Comparison of ENCODE assay signal across 9 cellular contexts in the genomic region with DNA sequence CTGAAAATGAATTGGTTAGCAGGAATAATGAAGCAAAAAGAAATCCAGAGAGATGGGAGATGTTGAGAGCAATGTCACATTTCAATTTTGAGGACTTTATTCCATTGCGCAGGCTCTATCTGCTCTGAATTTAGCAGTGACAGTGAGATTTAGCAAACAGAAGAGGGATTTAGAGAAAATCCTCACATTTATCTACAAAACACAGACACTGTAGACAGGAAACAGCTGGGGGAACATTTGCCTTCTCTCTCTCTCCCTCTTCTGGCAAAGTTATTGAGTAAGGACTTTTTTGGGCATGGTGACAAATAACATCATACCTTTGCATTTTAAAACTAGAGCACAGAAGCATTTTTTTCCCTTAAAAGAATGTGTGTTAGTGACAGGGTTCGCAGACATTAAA. TPM values are rescaled to one million over a fixed set of nuclear protein-coding genes. Genes with fewer than 3 reads are reported as not detected.
A peak's percentile ranks its signal among the peaks of the same experiment; 100 is the strongest.
DNase-seq lines count a peak whose midpoint lies in the region; ATAC-seq, FAIRE-seq and TF ChIP-seq lines count a peak whose summit lies in the region.
"Had no signal": no experiment of that assay in that cellular context is flagged by ENCODE, and none has a peak within 500 bp of the region (broad histone marks: within the 10 kb centered on the region; RNA-seq: fewer than 3 reads in every experiment).

IGF1 (minus strand) TSS at position 163 of the 400 bp plus-strand sequence. CDS start 182 bp downstream, outside the sequence.

- POLR2A ChIA-PET in T-cell (lab: Charles Lee) = no interaction called here

- CTCF ChIA-PET in T-cell (lab: Charles Lee) = no interaction called here

- no peak within 1 kb of the TSS for H3K56ac ChIP-seq in mesendoderm (ENCODE audit: low read length)

- no peak within 1 kb of the TSS for H3K4me2 ChIP-seq in mesendoderm (ENCODE audit: low read length)

- no peak within 1 kb of the TSS for H2AK5ac ChIP-seq in mesendoderm (ENCODE audit: low read length)

- no peak within 1 kb of the TSS for H4K8ac ChIP-seq in mesendoderm (ENCODE audit: low read depth, low read length)

- H3K4me1 ChIP-seq in mesendoderm (ENCODE audit: control insufficient read depth, low read depth, low read length) (peaks cover 6% of the 10 kb centered on the region), aorta (ENCODE audit: control insufficient read depth in 1 of 2, insufficient read depth in 2 of 2, low read length in 2 of 2) (peaks cover 0 to 4% of the 10 kb centered on the region in 2 donors)

- no peaks in the 10 kb centered on the region for H3K27me3 Mint-ChIP-seq in stimulated activated naive CD8-positive, alpha-beta T cell treated with anti-CD3 and anti-CD28 coated beads, Interleukin-15, Interleukin-2, amounts not matched to agents 100 ng/mL and 50 ng/mL, for 24 hours
- peaks cover 5 to 14% of the 10 kb centered on the region in 2 donors for H3K27me3 Mint-ChIP-seq in T-cell

- no CpG with 5 or more reads among the region's 2 CpGs for WGBS in mesendoderm (ENCODE audit: extremely low coverage, insufficient coverage, low lambda C conversion rate)
- 1 to 2% methylated on average over 2 of the region's 2 CpGs for WGBS in aorta, 2 donors

- H3K79me1 ChIP-seq in mesendoderm (ENCODE audit: low read length) = no peaks in the 10 kb centered on the region

- no peaks in the 10 kb centered on the region for H3K79me2 ChIP-seq in mesendoderm (ENCODE audit: control insufficient read depth, insufficient read depth, low read length)

- no peaks in the 10 kb centered on the region for H3K27me3 ChIP-seq in mesendoderm (ENCODE audit: insufficient read depth, low read length, poor library complexity)
- H3K27me3 ChIP-seq in aorta (ENCODE audit: control insufficient read depth in 1 of 2, insufficient read depth in 2 of 2, low read length in 1 of 2) = no peaks in the 10 kb centered on the region

- H2BK15ac ChIP-seq in mesendoderm (replicated peaks; ENCODE audit: low read depth) = no peak within 1 kb of the TSS

- no peak for FAIRE-seq in H54 (lab: Jason Lieb, UNC)

- H3K9me3 Mint-ChIP-seq in stimulated activated naive CD8-positive, alpha-beta T cell treated with anti-CD3 and anti-CD28 coated beads, Interleukin-15, Interleukin-2, amounts not matched to agents 100 ng/mL and 50 ng/mL, for 24 hours = no peaks in the 10 kb centered on the region
- H3K9me3 Mint-ChIP-seq in T-cell = no peaks in the 10 kb centered on the region

- no peak within 1 kb of the TSS for H3K18ac ChIP-seq in mesendoderm (ENCODE audit: low read length)

- H4K5ac ChIP-seq in mesendoderm (ENCODE audit: low read length) = no peak within 1 kb of the TSS

- H2BK5ac ChIP-seq in mesendoderm (ENCODE audit: low read length) = no peak within 1 kb of the TSS

- peak; percentile 9 for TF ChIP-seq CTCF in cardiac fibroblast (IDR thresholded peaks at IDR 0.05; ENCODE audit: low read depth, low read length)

- no peak within 1 kb of the TSS for H3K27ac ChIP-seq in mesendoderm (ENCODE audit: low read depth, low read length)
- no peak within 1 kb of the TSS for H3K27ac ChIP-seq in aorta (ENCODE audit: low read depth in 1 of 2, low read length in 2 of 2)

- H3K4me3 ChIP-seq in cardiac fibroblast (replicated peaks in 1 of 2; ENCODE audit: low read depth in 2 of 2, low read length in 2 of 2) = no peak within 1 kb of the TSS
- no peak within 1 kb of the TSS for H3K4me3 ChIP-seq in mesendoderm (ENCODE audit: low read length)
- H3K4me3 ChIP-seq in aorta (ENCODE audit: low read length in 2 of 2) = peak within 1 kb of the TSS in 1 of 2 donors; percentile 16

- ATAC-seq in stimulated activated naive CD8-positive, alpha-beta T cell treated with anti-CD3 and anti-CD28 coated beads, Interleukin-15, Interleukin-2, amounts not matched to agents 100 U/mL and 50 U/mL, for 24 hours = no peak
- ATAC-seq in aorta (ENCODE audit: low FRiP score) = peak; percentile 24
- no peak for ATAC-seq in T-cell (replicated peaks in 1 of 4)

- no peak within 1 kb of the TSS for H2BK120ac ChIP-seq in mesendoderm (ENCODE audit: low read depth, low read length)

- H3K36me3 ChIP-seq in mesendoderm (ENCODE audit: control insufficient read depth, insufficient read depth, low read length) (no peaks in the 10 kb centered on the region), aorta (ENCODE audit: control insufficient read depth in 1 of 2, insufficient read depth in 2 of 2, low read length in 1 of 2) (no peaks in the 10 kb centered on the region)

- no peaks in the 10 kb centered on the region for H3K36me3 Mint-ChIP-seq in stimulated activated naive CD8-positive, alpha-beta T cell treated with anti-CD3 and anti-CD28 coated beads, Interleukin-15, Interleukin-2, amounts not matched to agents 100 ng/mL and 50 ng/mL, for 24 hours (ENCODE audit: low read depth)
- no peaks in the 10 kb centered on the region for H3K36me3 Mint-ChIP-seq in T-cell

- no peaks in the 10 kb centered on the region for H3K9me3 ChIP-seq in aorta (ENCODE audit: control insufficient read depth, low read length)

- peak within 1 kb of the TSS; percentile 63 for H3K27ac Mint-ChIP-seq in stimulated activated naive CD8-positive, alpha-beta T cell treated with anti-CD3 and anti-CD28 coated beads, Interleukin-15, Interleukin-2, amounts not matched to agents 100 ng/mL and 50 ng/mL, for 24 hours
- no peak within 1 kb of the TSS for H3K27ac Mint-ChIP-seq in T-cell

- no peak within 1 kb of the TSS for H3K9ac ChIP-seq in mesendoderm (ENCODE audit: low read length)

- DNase-seq in stimulated activated naive CD8-positive, alpha-beta T cell treated with anti-CD3 and anti-CD28 coated beads, Interleukin-15, Interleukin-2, amounts not matched to agents 100 U/mL and 50 U/mL, for 24 hours = no peak
- DNase-seq in cardiac fibroblast (ENCODE audit: low read depth in 2 of 2) (peak; percentile 65 to 73), mesendoderm (peak; percentile 38), aorta (no peak), T-cell (no peak), HUDEP-2 (lab: John Stamatoyannopoulos, UW; ENCODE audit: unreplicated experiment in 76 of 76) (no peak), H54 (ENCODE audit: insufficient read length, low spot score) (no peak)
- DNase-seq: DND-41 had no signal

- H3K4ac ChIP-seq in mesendoderm (ENCODE audit: low read depth, low read length) = no peak within 1 kb of the TSS

- H3K4me1 Mint-ChIP-seq in stimulated activated naive CD8-positive, alpha-beta T cell treated with anti-CD3 and anti-CD28 coated beads, Interleukin-15, Interleukin-2, amounts not matched to agents 100 ng/mL and 50 ng/mL, for 24 hours (ENCODE audit: low read depth) = peaks cover 21% of the 10 kb centered on the region
- H3K4me1 Mint-ChIP-seq in T-cell = peaks cover 8 to 12% (median 9%) of the 10 kb centered on the region in 3 donors

- no peak for TF ChIP-seq POLR2A in H54 (IDR thresholded peaks at IDR 0.05; ENCODE audit: low read depth, low read length)

- H3K23ac ChIP-seq in mesendoderm (ENCODE audit: low read length) = no peak within 1 kb of the TSS

- no peak within 1 kb of the TSS for H3K4me3 Mint-ChIP-seq in stimulated activated naive CD8-positive, alpha-beta T cell treated with anti-CD3 and anti-CD28 coated beads, Interleukin-15, Interleukin-2, amounts not matched to agents 100 ng/mL and 50 ng/mL, for 24 hours
- H3K4me3 Mint-ChIP-seq in T-cell = no peak within 1 kb of the TSS

- intact Hi-C loops in aorta (cut with DNase I) = loop anchor here (5.0 to 10.0 kb wide), 5 partner anchors 176 to 363 kb away; partner anchors contain the start of genes NUP37 (in 1 of the 2) and PARPBP (in 1 of the 2)

RNA-seq across cellular contexts. Expression of gene IGF1, which starts in this region (rescaled TPM):
- polyA plus RNA-seq in mesendoderm (2013, experiment 1 of 2) = not detected
- not detected for polyA plus RNA-seq in mesendoderm (2013, experiment 2 of 2)
- total RNA-seq in aorta = 100 to 1,000 TPM; 103 to 193 TPM
- 1 to 10 TPM; 1.3 to 3.5 TPM for polyA plus RNA-seq in aorta
- under 1 TPM in 2 of 5 donors, not detected in 3; 0.26 to 0.32 TPM for total RNA-seq in T-cell

Comparison
In these comparisons a context has a peak if more than half of its experiments do, and no peak if none do; other contexts are left out.
1. RNA of gene IGF1 (total RNA-seq): 103 to 193 TPM in aorta; 0.26 to 0.32 TPM in T-cell; every median in the first group is over 10 times any median in the second.
2. DNase-seq: peak in cardiac fibroblast (2 of 2) and mesendoderm (single experiment); none in stimulated activated naive CD8-positive, alpha-beta T cell treated with anti-CD3 and anti-CD28 coated beads, Interleukin-15, Interleukin-2, amounts not matched to agents 100 U/mL and 50 U/mL, for 24 hours (single experiment), aorta (0 of 2), T-cell (0 of 34), HUDEP-2 (0 of 76) and H54 (single experiment).